8 cellular contexts compared by ENCODE assay signal in genomic region chr2:32061973-32062861, GRCh38. TPM values are rescaled to one million over a fixed set of nuclear protein-coding genes. Genes with fewer than 3 reads are reported as not detected.
DNase-seq lines count a peak whose midpoint lies in the region; ATAC-seq and TF ChIP-seq lines count a peak whose summit lies in the region.

No MANE protein-coding gene starts in this region.

- H3K9ac ChIP-seq in neural progenitor cell = no peak overlapping the region

- H3K36me3 ChIP-seq in gastroesophageal sphincter (peaks cover 0 to 4% of the 10 kb centered on the region in 2 donors), neural progenitor cell (no peaks in the 10 kb centered on the region)

- CTCF ChIA-PET in activated B cell treated with CpG ODN at 0.5 μM for 24 hours (lab: Charles Lee) = interaction anchor here (2.0 kb wide), 1 partner anchor 22 kb away, joined by 8 read pairs; the partner anchor contains the start of gene DPY30

- TF ChIP-seq POLR2A in gastroesophageal sphincter (IDR thresholded peaks at IDR 0.05) = no peak

- H3K36me3 Mint-ChIP-seq in activated B cell treated with CpG ODN at 0.5 μM for 24 hours (ENCODE audit: low read depth) (peaks cover 14% of the 10 kb centered on the region), neural progenitor cell (peaks cover 5% of the 10 kb centered on the region)

- H3K4me3 Mint-ChIP-seq in activated B cell treated with CpG ODN at 0.5 μM for 24 hours = peak overlapping the region; percentile 97
- peak overlapping the region; percentile 98 for H3K4me3 Mint-ChIP-seq in neural progenitor cell

- H3K27me3 Mint-ChIP-seq in activated B cell treated with CpG ODN at 0.5 μM for 24 hours (no peaks in the 10 kb centered on the region), neural progenitor cell (ENCODE audit: insufficient read depth, low read depth) (peaks cover 6% of the 10 kb centered on the region)

- DNase-seq in SIG-M5 treated with dmso at 0.1 percent for 504 hours (lab: John Stamatoyannopoulos, UW; ENCODE audit: unreplicated experiment) (peak; percentile 38), SIG-M5 (lab: John Stamatoyannopoulos, UW) (no peak), NCI-H1092 treated with DMSO at 0.1 percent for 48 hours (lab: John Stamatoyannopoulos, UW) (peak; percentile 39), activated B cell treated with CpG ODN at 0.5 μM for 24 hours (no peak), neural progenitor cell (ENCODE audit: low spot score) (peak; percentile 32)

- H3K27ac Mint-ChIP-seq in activated B cell treated with CpG ODN at 0.5 μM for 24 hours (peak overlapping the region; percentile 93), neural progenitor cell (peak overlapping the region; percentile 23)

- H3K9me3 Mint-ChIP-seq in activated B cell treated with CpG ODN at 0.5 μM for 24 hours (no peaks in the 10 kb centered on the region), neural progenitor cell (no peaks in the 10 kb centered on the region)

- TF ChIP-seq CTCF in activated B cell treated with CpG ODN at 0.5 μM for 24 hours (IDR thresholded peaks at IDR 0.05) (no peak), gastroesophageal sphincter (IDR thresholded peaks at IDR 0.05) (no peak), neural progenitor cell (IDR thresholded peaks at IDR 0.05) (no peak)

- H3F3A ChIP-seq in neural progenitor cell (ENCODE audit: low read depth) = peaks cover 26% of the 10 kb centered on the region

- H3K4me3 ChIP-seq in gastroesophageal sphincter (peak overlapping the region; percentile 79 to 86), neural progenitor cell (peak overlapping the region; percentile 96)

- H4K20me1 ChIP-seq in neural progenitor cell (ENCODE audit: low read depth) = no peaks in the 10 kb centered on the region

- H3K4me1 Mint-ChIP-seq in activated B cell treated with CpG ODN at 0.5 μM for 24 hours (peaks cover 29% of the 10 kb centered on the region), neural progenitor cell (peaks cover 17% of the 10 kb centered on the region)

- POLR2A ChIA-PET in activated B cell treated with CpG ODN at 0.5 μM for 24 hours (lab: Charles Lee) = interaction anchor here (0.6 to 4.9 kb wide), 7 partner anchors 8 to 172 kb away, joined by 3 to 106 read pairs (median 8); partner anchors contain the start of genes DPY30, MEMO1 and SLC30A6

- H3K4me2 ChIP-seq in neural progenitor cell = peak overlapping the region; percentile 76

- H3K27me3 ChIP-seq in gastroesophageal sphincter = no peaks in the 10 kb centered on the region
- H3K27me3 ChIP-seq in neural progenitor cell = no peaks in the 10 kb centered on the region

- peak overlapping the region; percentile 67 for H2AFZ ChIP-seq in neural progenitor cell (replicated peaks)

- H3K4me1 ChIP-seq in gastroesophageal sphincter (peaks cover 0 to 36% (median 11%) of the 10 kb centered on the region in 3 donors), neural progenitor cell (peaks cover 9% of the 10 kb centered on the region)

- WGBS in gastroesophageal sphincter (ENCODE audit: low coverage in 1 of 2), 2 donors = 37 to 45% methylated on average over 6 to 11 of the region's 13 CpGs

- no peak for TF ChIP-seq EP300 in gastroesophageal sphincter (IDR thresholded peaks at IDR 0.05)

- H3K27ac ChIP-seq in gastroesophageal sphincter (peak overlapping the region; percentile 84 to 91 (median 90)), neural progenitor cell (peak overlapping the region; percentile 22)

- no peak for ATAC-seq in activated B cell treated with CpG ODN at 0.5 μM for 24 hours (ENCODE audit: low read depth)
- ATAC-seq in gastroesophageal sphincter = no peak
- no peak for ATAC-seq in GM19397 (IDR thresholded peaks at IDR 0.05; ENCODE audit: unreplicated experiment)
- ATAC-seq in GM21825 (IDR thresholded peaks at IDR 0.05; ENCODE audit: unreplicated experiment) = no peak

- H3K9me3 ChIP-seq in gastroesophageal sphincter = no peaks in the 10 kb centered on the region
- no peaks in the 10 kb centered on the region for H3K9me3 ChIP-seq in neural progenitor cell (ENCODE audit: low read depth)

- intact Hi-C loops in activated B cell treated with CpG ODN at 0.5 μM for 24 hours (cut with micrococcal nuclease) = loop anchor here (2.0 to 10.0 kb wide), 7 partner anchors 73 to 1915 kb away; partner anchors contain the start of genes FAM98A, LBH, TTC27 and YIPF4

- peaks cover 29% of the 10 kb centered on the region for H3K79me2 ChIP-seq in neural progenitor cell (ENCODE audit: low read depth)

RNA-seq across cellular contexts. Expression of gene SPAST, which starts 1.1 kb away (rescaled TPM):
- total RNA-seq in activated B cell treated with CpG ODN at 0.5 μM for 24 hours (17.6 and 20.8 TPM in 2 replicates), gastroesophageal sphincter (10 to 100 TPM; 14.7 to 24.6 (median 15.6) TPM), neural progenitor cell (ENCODE audit: low replicate concordance) (28.5 and 43.6 TPM in 2 replicates)

RNA-seq across cellular contexts. Expression of gene DPY30, which starts 22.6 kb away (rescaled TPM):
- total RNA-seq in activated B cell treated with CpG ODN at 0.5 μM for 24 hours (36.2 and 37.6 TPM in 2 replicates), gastroesophageal sphincter (10 to 100 TPM; 53.4 to 88.1 (median 70.2) TPM), neural progenitor cell (ENCODE audit: low replicate concordance) (110 and 199 TPM in 2 replicates)

RNA-seq across cellular contexts. Expression of gene MEMO1, which starts 51.4 kb away (rescaled TPM):
- total RNA-seq in activated B cell treated with CpG ODN at 0.5 μM for 24 hours (68.7 and 71.6 TPM in 2 replicates), gastroesophageal sphincter (10 to 100 TPM; 24.4 to 42.2 (median 30.9) TPM), neural progenitor cell (ENCODE audit: low replicate concordance) (25.8 and 47.4 TPM in 2 replicates)

Comparison
In these comparisons a context has a peak if more than half of its experiments do, and no peak if none do; other contexts are left out.
1. DNase-seq: peak in SIG-M5 treated with dmso at 0.1 percent for 504 hours (single experiment), NCI-H1092 treated with DMSO at 0.1 percent for 48 hours (single experiment) and neural progenitor cell (single experiment); none in SIG-M5 (single experiment) and activated B cell treated with CpG ODN at 0.5 μM for 24 hours (single experiment).